Comparison of ENCODE assay signal across 11 cellular contexts in the genomic region with DNA sequence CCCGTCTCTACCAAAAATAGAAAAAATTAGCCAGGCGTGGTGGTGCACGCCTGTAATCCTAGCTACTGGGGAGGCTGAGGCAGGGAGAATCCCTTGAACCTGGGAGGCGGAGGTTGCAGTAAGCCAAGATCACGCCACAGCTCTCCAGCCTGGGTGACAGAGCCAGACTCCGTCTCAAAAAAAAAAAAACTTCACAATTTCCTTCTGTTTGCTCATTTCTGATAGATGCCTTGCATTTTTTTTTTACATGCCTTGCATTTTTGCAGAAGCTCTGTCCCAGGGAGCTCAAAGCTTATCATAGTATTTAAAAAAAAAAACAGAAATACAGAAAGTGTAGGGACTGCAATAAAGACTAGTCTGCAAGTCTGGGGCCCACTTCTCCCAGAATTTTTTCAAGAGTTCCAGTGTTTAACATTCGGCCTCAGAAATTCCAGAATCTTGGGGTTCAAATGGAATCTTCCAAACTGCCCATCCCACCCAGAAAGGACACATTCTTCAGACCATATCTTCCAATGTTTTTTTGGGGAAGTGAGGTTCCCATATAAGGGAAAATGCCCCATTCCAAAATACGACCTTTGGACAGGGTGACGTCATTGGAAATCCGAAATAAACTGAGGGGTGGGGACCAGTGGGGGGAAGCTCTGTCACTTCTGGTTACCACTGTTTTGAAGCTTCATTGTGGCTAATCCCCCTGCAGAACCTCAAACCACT. TPM values are rescaled to one million over a fixed set of nuclear protein-coding genes. Genes with fewer than 3 reads are reported as not detected.
DNase-seq lines count a peak whose midpoint lies in the region; ATAC-seq, FAIRE-seq and TF ChIP-seq lines count a peak whose summit lies in the region.
"Had no signal": no experiment of that assay in that cellular context is flagged by ENCODE, and none has a peak within 500 bp of the region (broad histone marks: within the 10 kb centered on the region; RNA-seq: fewer than 3 reads in every experiment).

No MANE protein-coding gene starts in this region.

- H3K4me1 Mint-ChIP-seq in CD4-positive, CD25-positive, alpha-beta regulatory T cell: peaks cover under 1 to 22% (median 11%) of the 10 kb centered on the region in 4 donors
- peaks cover 33% of the 10 kb centered on the region for H3K4me1 Mint-ChIP-seq in T-helper 17 cell
- peaks cover 6 to 13% of the 10 kb centered on the region in 2 donors for H3K4me1 Mint-ChIP-seq in effector memory CD8-positive, alpha-beta T cell (ENCODE audit: low read depth in 2 of 2)

- no peaks in the 10 kb centered on the region for H3K27me3 Mint-ChIP-seq in CD4-positive, CD25-positive, alpha-beta regulatory T cell
- H3K27me3 Mint-ChIP-seq in T-helper 17 cell: no peaks in the 10 kb centered on the region
- no peaks in the 10 kb centered on the region for H3K27me3 Mint-ChIP-seq in effector memory CD8-positive, alpha-beta T cell

- no peak overlapping the region for H3K4me2 ChIP-seq in osteoblast (ENCODE audit: insufficient read depth, low read length)

- no peaks in the 10 kb centered on the region for H3K4me1 ChIP-seq in CD4-positive, CD25-positive, alpha-beta regulatory T cell (ENCODE audit: control insufficient read depth, insufficient read depth, low read length, poor library complexity, severe bottlenecking)
- peaks cover 27% of the 10 kb centered on the region for H3K4me1 ChIP-seq in osteoblast (ENCODE audit: insufficient read depth, low read length)

- no peak overlapping the region for H3K27ac ChIP-seq in CD4-positive, CD25-positive, alpha-beta regulatory T cell (ENCODE audit: insufficient read depth, low read length, poor library complexity, severe bottlenecking)
- peak overlapping the region; percentile 67 for H3K27ac ChIP-seq in osteoblast (ENCODE audit: low read depth, low read length)

- H3K4me3 Mint-ChIP-seq in CD4-positive, CD25-positive, alpha-beta regulatory T cell: no peak overlapping the region
- H3K4me3 Mint-ChIP-seq in T-helper 17 cell: peak overlapping the region; percentile 41
- no peak overlapping the region for H3K4me3 Mint-ChIP-seq in effector memory CD8-positive, alpha-beta T cell

- H3K36me3 ChIP-seq in CD4-positive, CD25-positive, alpha-beta regulatory T cell (ENCODE audit: control insufficient read depth, insufficient read depth, low read length): peaks cover 84% of the 10 kb centered on the region
- peaks cover 98% of the 10 kb centered on the region for H3K36me3 ChIP-seq in osteoblast (ENCODE audit: insufficient read depth, low read length)

- peaks cover 44% of the 10 kb centered on the region for H3K36me3 Mint-ChIP-seq in CD4-positive, CD25-positive, alpha-beta regulatory T cell
- peaks cover 11% of the 10 kb centered on the region for H3K36me3 Mint-ChIP-seq in T-helper 17 cell (ENCODE audit: low read depth)
- peaks cover 100% of the 10 kb centered on the region for H3K36me3 Mint-ChIP-seq in effector memory CD8-positive, alpha-beta T cell (ENCODE audit: insufficient read depth)

- peak overlapping the region in 2 of 3 donors; percentile 77 to 88 for H3K27ac Mint-ChIP-seq in CD4-positive, CD25-positive, alpha-beta regulatory T cell
- peak overlapping the region; percentile 86 for H3K27ac Mint-ChIP-seq in T-helper 17 cell
- H3K27ac Mint-ChIP-seq in effector memory CD8-positive, alpha-beta T cell: peak overlapping the region; percentile 33 to 74

- H3K9me3 Mint-ChIP-seq in CD4-positive, CD25-positive, alpha-beta regulatory T cell: peaks cover 0 to 3% (median 0%) of the 10 kb centered on the region in 7 donors
- H3K9me3 Mint-ChIP-seq in effector memory CD8-positive, alpha-beta T cell: no peaks in the 10 kb centered on the region

- no peak for DNase-seq in CD4-positive, CD25-positive, alpha-beta regulatory T cell
- DNase-seq in T-helper 17 cell (no peak), osteoblast (ENCODE audit: insufficient read length, low spot score, missing footprints) (peak; percentile 26), HTR-8/SVneo (ENCODE audit: insufficient read length, low spot score) (no peak), COLO668 (lab: John Stamatoyannopoulos, UW; ENCODE audit: unreplicated experiment) (no peak)
- DNase-seq in effector memory CD8-positive, alpha-beta T cell: no peak
- DNase-seq: cortex of kidney, NCI-H146 had no signal

- no peak for TF ChIP-seq CTCF in osteoblast (IDR thresholded peaks at IDR 0.05; ENCODE audit: extremely low read depth, low read depth, low read length)

- H4K20me1 ChIP-seq in osteoblast (ENCODE audit: insufficient read depth, low read length): peaks cover 62% of the 10 kb centered on the region

- ATAC-seq in CD4-positive, CD25-positive, alpha-beta regulatory T cell (ENCODE audit: low read depth in 2 of 2): no peak
- ATAC-seq in T-helper 17 cell: no peak
- ATAC-seq in effector memory CD8-positive, alpha-beta T cell (replicated peaks): no peak
- ATAC-seq in HG02798 (IDR thresholded peaks at IDR 0.05; ENCODE audit: poor library complexity, unreplicated experiment): no peak
- no peak for ATAC-seq in GM18868 (IDR thresholded peaks at IDR 0.05; ENCODE audit: unreplicated experiment)

- no peak overlapping the region for H2AFZ ChIP-seq in osteoblast (ENCODE audit: low read length)

- no peak overlapping the region for H3K4me3 ChIP-seq in CD4-positive, CD25-positive, alpha-beta regulatory T cell (ENCODE audit: low read depth, low read length)
- no peak overlapping the region for H3K4me3 ChIP-seq in osteoblast (ENCODE audit: insufficient read depth, low read length)

- no peaks in the 10 kb centered on the region for H3K27me3 ChIP-seq in CD4-positive, CD25-positive, alpha-beta regulatory T cell (ENCODE audit: control insufficient read depth, insufficient read depth, low read length)
- no peaks in the 10 kb centered on the region for H3K27me3 ChIP-seq in osteoblast (ENCODE audit: insufficient read depth, low read length)

- no peaks in the 10 kb centered on the region for H3K9me3 ChIP-seq in CD4-positive, CD25-positive, alpha-beta regulatory T cell (ENCODE audit: control insufficient read depth in 2 of 2, low read length in 2 of 2)
- H3K9me3 ChIP-seq in T-helper 17 cell (ENCODE audit: control insufficient read depth, low read length, poor library complexity, severe bottlenecking) (no peaks in the 10 kb centered on the region), osteoblast (ENCODE audit: low read depth, low read length) (no peaks in the 10 kb centered on the region)

- peaks cover 54% of the 10 kb centered on the region for H3K79me2 ChIP-seq in osteoblast (ENCODE audit: insufficient read depth, low read length)

- FAIRE-seq in HTR-8/SVneo (lab: Jason Lieb, UNC): no peak
- FAIRE-seq: GM12892 had no signal

RNA-seq across cellular contexts. Expression of a gene that starts 17.2 kb away (rescaled TPM):
- 88.1 TPM for total RNA-seq in CD4-positive, CD25-positive, alpha-beta regulatory T cell
- 10 to 100 TPM; 79.6 to 93.0 (median 87.8) TPM for polyA plus RNA-seq in CD4-positive, CD25-positive, alpha-beta regulatory T cell
- total RNA-seq in T-helper 17 cell (100 to 1,000 TPM in 1 of 2 donors, 10 to 100 TPM in 1; 97.5 to 105 TPM), osteoblast (61.6 and 68.8 TPM in 2 replicates)

RNA-seq across cellular contexts. Expression of a gene that starts 18.2 kb away (rescaled TPM):
- total RNA-seq in CD4-positive, CD25-positive, alpha-beta regulatory T cell: 305 TPM
- polyA plus RNA-seq in CD4-positive, CD25-positive, alpha-beta regulatory T cell: 100 to 1,000 TPM; 109 to 163 (median 131) TPM
- total RNA-seq in T-helper 17 cell: 100 to 1,000 TPM; 261 to 279 TPM
- total RNA-seq in osteoblast: 1,233 and 1,325 TPM in 2 replicates

RNA-seq across cellular contexts. Expression of a gene that starts 49.0 kb away (rescaled TPM):
- 45.5 TPM for total RNA-seq in CD4-positive, CD25-positive, alpha-beta regulatory T cell
- 10 to 100 TPM in 3 of 4 donors, 1 to 10 TPM in 1; 8.8 to 17.0 (median 12.4) TPM for polyA plus RNA-seq in CD4-positive, CD25-positive, alpha-beta regulatory T cell
- total RNA-seq in T-helper 17 cell (10 to 100 TPM; 27.7 to 31.8 TPM), osteoblast (0.36 TPM in 1 of 2 replicates, not detected in the other)

Comparison
In these comparisons a context has a peak if more than half of its experiments do, and no peak if none do; other contexts are left out.
1. RNA of a gene that starts 49.0 kb away (total RNA-seq): 45.5 TPM in CD4-positive, CD25-positive, alpha-beta regulatory T cell (single experiment) and 27.7 to 31.8 TPM in T-helper 17 cell; 0.36 TPM in osteoblast; every median in the first group is over 10 times any median in the second.
2. Peak in every context shown above with its lines, with median percentiles within 50 percentile points of each other: H3K27ac Mint-ChIP-seq.